8 cellular contexts compared by ENCODE assay signal in genomic region chr17:77881545-77881944, GRCh38.
DNase-seq lines count a peak whose midpoint lies in the region; ATAC-seq, FAIRE-seq and TF ChIP-seq lines count a peak whose summit lies in the region.

No MANE protein-coding gene starts in this region.

- H3K4me3 Mint-ChIP-seq in osteocyte (ENCODE audit: unreplicated experiment) = no peak overlapping the region

- no peak for FAIRE-seq in H1 (lab: Jason Lieb, UNC)

- H3K27me3 Mint-ChIP-seq in osteocyte (ENCODE audit: unreplicated experiment) = peaks cover 31% of the 10 kb centered on the region

- H3K27me3 ChIP-seq in KMS-11 (ENCODE audit: insufficient read depth, low read depth) = no peaks in the 10 kb centered on the region
- H3K27me3 ChIP-seq in H1 (replicated peaks in 1 of 4; ENCODE audit: control insufficient read depth in 3 of 4, extremely low read depth in 1 of 4, insufficient read depth in 3 of 4, low read length in 3 of 4) = peaks cover 0 to 6% (median 0%) of the 10 kb centered on the region in 4 experiments; a peak in 3 of 7 replicates
- H3K27me3 ChIP-seq in neural cell (ENCODE audit: insufficient read depth, low read depth, low read length) = no peaks in the 10 kb centered on the region

- no peaks in the 10 kb centered on the region for H3K9me3 Mint-ChIP-seq in osteocyte (ENCODE audit: unreplicated experiment)

- peaks cover 18% of the 10 kb centered on the region for H3K4me1 Mint-ChIP-seq in osteocyte (ENCODE audit: unreplicated experiment)

- H3K79me1 ChIP-seq in H1 (ENCODE audit: low read depth, low read length) = no peaks in the 10 kb centered on the region

- no peak overlapping the region for H2BK20ac ChIP-seq in H1 (ENCODE audit: low read length)

- H4K5ac ChIP-seq in H1 (ENCODE audit: insufficient read length, low read depth, low read length) = no peak overlapping the region

- H4K8ac ChIP-seq in H1 (ENCODE audit: extremely low read depth, insufficient read depth, low read length) = no peak overlapping the region

- no peak for TF ChIP-seq POLR2A in H1 (IDR thresholded peaks at IDR 0.05; ENCODE audit: control extremely low read depth in 1 of 2, low read depth in 2 of 2, low read length in 2 of 2)

- H4K20me1 ChIP-seq in KMS-11 (ENCODE audit: insufficient read depth) = no peaks in the 10 kb centered on the region
- peaks cover 0 to 2% of the 10 kb centered on the region in 2 experiments for H4K20me1 ChIP-seq in H1 (replicated peaks in 1 of 2; ENCODE audit: control insufficient read depth in 1 of 2, insufficient read depth in 2 of 2, low read length in 2 of 2)
- no peaks in the 10 kb centered on the region for H4K20me1 ChIP-seq in neural cell (ENCODE audit: insufficient read depth)

- POLR2A ChIA-PET in H1 (lab: Charles Lee; ENCODE audit: partially characterized antibody) = interaction anchor here (0.7 kb wide), 1 partner anchor 46 kb away, joined by 3 read pairs; no protein-coding TSS in a partner anchor

- no peak overlapping the region for H2BK120ac ChIP-seq in H1 (replicated peaks; ENCODE audit: low read depth, low read length)

- H2BK5ac ChIP-seq in H1 (ENCODE audit: low read depth, low read length) = 0 out of 2 replicates have a peak overlapping the region, but pooled peaks have one; percentile 38

- peak; percentile 91 for ATAC-seq in GM21619 (IDR thresholded peaks at IDR 0.05; ENCODE audit: unreplicated experiment)

- no peak overlapping the region for H3K18ac ChIP-seq in H1 (ENCODE audit: extremely low read depth, low read length)

- no peak for TF ChIP-seq EP300 in H1 (IDR thresholded peaks at IDR 0.05; ENCODE audit: borderline replicate concordance in 1 of 2, low read depth in 2 of 2, low read length in 2 of 2)
- no peak for TF ChIP-seq EP300 in neural cell (conservative IDR thresholded peaks at IDR 0.05; ENCODE audit: poor library complexity, severe bottlenecking)

- no peaks in the 10 kb centered on the region for H3K9me2 ChIP-seq in neural cell (ENCODE audit: insufficient read depth, low read length)

- no peak overlapping the region for H3K14ac ChIP-seq in H1 (ENCODE audit: insufficient read length)

- H3K9ac ChIP-seq in KMS-11 (peak overlapping the region; percentile 90), H1 (replicated peaks in 1 of 4; ENCODE audit: extremely low read depth in 1 of 4, low read depth in 3 of 4, low read length in 3 of 4) (no peak overlapping the region), neural cell (ENCODE audit: low read length) (peak overlapping the region; percentile 4)

- peak overlapping the region; percentile 100 for H3K4me2 ChIP-seq in KMS-11
- H3K4me2 ChIP-seq in H1 (ENCODE audit: insufficient read depth in 1 of 2, low read depth in 2 of 2, low read length in 2 of 2) = no peak overlapping the region
- H3K4me2 ChIP-seq in neural cell (ENCODE audit: low read length) = no peak overlapping the region

- TF ChIP-seq RAD21 in H1 (IDR thresholded peaks at IDR 0.05 in 1 of 2, conservative IDR thresholded peaks at IDR 0.05 in 1 of 2; ENCODE audit: low read depth in 2 of 2, low read length in 2 of 2) (no peak), neural cell (conservative IDR thresholded peaks at IDR 0.05) (no peak)

- H3K56ac ChIP-seq in H1 (replicated peaks; ENCODE audit: insufficient read length, low read depth, low read length) = no peak overlapping the region

- H3K27ac ChIP-seq in KMS-11 (peak overlapping the region; percentile 98), H1 (ENCODE audit: low read depth, low read length) (no peak overlapping the region), neural cell (ENCODE audit: low read length) (no peak overlapping the region), substantia nigra (ENCODE audit: low read depth, low read length, poor library complexity, severe bottlenecking) (peak overlapping the region; percentile 55)

- no peak overlapping the region for H4K91ac ChIP-seq in H1 (replicated peaks; ENCODE audit: insufficient read length, low read length)

- H3K27ac Mint-ChIP-seq in osteocyte (ENCODE audit: unreplicated experiment) = no peak overlapping the region

- H3K4me1 ChIP-seq in KMS-11 (ENCODE audit: low read depth, poor library complexity, severe bottlenecking) (peaks cover 64% of the 10 kb centered on the region), H1 (replicated peaks in 1 of 4; ENCODE audit: control insufficient read depth in 3 of 4, insufficient read depth in 4 of 4, low read length in 3 of 4) (peaks cover 0 to 10% (median 7%) of the 10 kb centered on the region in 4 experiments; a peak in 5 of 7 replicates)

- DNase-seq in CMK (ENCODE audit: low read depth) (peak; percentile 63), H1 (ENCODE audit: low read depth in 1 of 2, low spot score in 2 of 2) (no peak), substantia nigra (lab: John Stamatoyannopoulos, UW) (peak in 39 of 49 donors; percentile 9 to 77 (median 36)), osteocyte (ENCODE audit: extremely low spot score, unreplicated experiment) (no peak)
- peak; percentile 31 to 39 for DNase-seq in activated CD4-positive, alpha-beta T cell treated with anti-CD3 and anti-CD28 coated beads, Interleukin-2, amount 50 U/mL, for 4 hours

- no peak overlapping the region for H2AK5ac ChIP-seq in H1 (ENCODE audit: low read depth, low read length)

- TF ChIP-seq CTCF in KMS-11 (conservative IDR thresholded peaks at IDR 0.05; ENCODE audit: low read depth, low read length) (no peak), H1 (IDR thresholded peaks at IDR 0.05; ENCODE audit: control extremely low read depth in 1 of 3, insufficient read depth in 1 of 3, low read depth in 1 of 3, low read length in 3 of 3) (no peak), neural cell (IDR thresholded peaks at IDR 0.05; ENCODE audit: poor library complexity, severe bottlenecking) (no peak), osteocyte (IDR thresholded peaks at IDR 0.05) (no peak)

- no peaks in the 10 kb centered on the region for H3K79me2 ChIP-seq in KMS-11 (ENCODE audit: insufficient read depth, low read depth)
- no peaks in the 10 kb centered on the region for H3K79me2 ChIP-seq in H1 (ENCODE audit: control insufficient read depth in 1 of 2, insufficient read depth in 2 of 2, low read length in 2 of 2)
- no peaks in the 10 kb centered on the region for H3K79me2 ChIP-seq in neural cell (replicated peaks; ENCODE audit: insufficient read depth, low read length)

- peak overlapping the region; percentile 65; the same call in 1 of the 2 replicates for H2BK12ac ChIP-seq in H1 (ENCODE audit: low read depth, low read length)

- peaks cover 4% of the 10 kb centered on the region; the same call in 1 of the 2 replicates for H3K23me2 ChIP-seq in H1 (ENCODE audit: low read depth, low read length)

- CTCF ChIA-PET in H1 (lab: Charles Lee; ENCODE audit: partially characterized antibody) = interaction anchor here (0.8 to 6.1 kb wide), 4 partner anchors 9 to 339 kb away, joined by 3 to 28 read pairs (median 4); no protein-coding TSS in a partner anchor

- no peak overlapping the region for H3K23ac ChIP-seq in H1 (ENCODE audit: insufficient read length)

- peaks cover 3% of the 10 kb centered on the region for H3F3A ChIP-seq in neural cell (ENCODE audit: insufficient read depth, low read length, poor library complexity, severe bottlenecking)

- H3K4ac ChIP-seq in H1 (replicated peaks; ENCODE audit: insufficient read length, low read depth, low read length) = no peak overlapping the region

- no peak overlapping the region; the same call in 1 of the 2 replicates for H2BK15ac ChIP-seq in H1 (ENCODE audit: low read length)

- H3K9me3 ChIP-seq in H1 (ENCODE audit: insufficient read depth in 2 of 2, low read depth in 1 of 2, low read length in 1 of 2) (no peaks in the 10 kb centered on the region), neural cell (ENCODE audit: low read length) (no peaks in the 10 kb centered on the region)

- no peaks in the 10 kb centered on the region for H3K36me3 Mint-ChIP-seq in osteocyte (ENCODE audit: unreplicated experiment)

- WGBS in H1 (ENCODE audit: extremely low coverage in 1 of 2, insufficient coverage in 1 of 2, insufficient read length in 1 of 2, insufficient replicate concordance in 2 of 2, low coverage in 1 of 2, low lambda C conversion rate in 2 of 2, missing lambda C conversion rate in 1 of 2), 2 experiments = 83% methylated on average over 8 of the region's 10 CpGs; no CpG with 5 or more reads in 1 of the 2 experiments

- no peaks in the 10 kb centered on the region for H3K36me3 ChIP-seq in KMS-11 (ENCODE audit: insufficient read depth)
- H3K36me3 ChIP-seq in H1 (ENCODE audit: control insufficient read depth in 2 of 4, insufficient read depth in 4 of 4, low read length in 3 of 4) = no peaks in the 10 kb centered on the region
- no peaks in the 10 kb centered on the region for H3K36me3 ChIP-seq in neural cell (ENCODE audit: insufficient read depth, low read length)

- H2AFZ ChIP-seq in KMS-11 (ENCODE audit: low read depth) (peak overlapping the region; percentile 44; the same call in 1 of the 2 replicates), H1 (ENCODE audit: low read length) (no peak overlapping the region), neural cell (ENCODE audit: low read depth, low read length) (no peak overlapping the region)

- no peak overlapping the region for H3K4me3 ChIP-seq in KMS-11 (IDR thresholded peaks at IDR 0.05; ENCODE audit: insufficient read depth, low read depth, low read length)
- no peak overlapping the region for H3K4me3 ChIP-seq in H1 (ENCODE audit: extremely low read depth in 1 of 4, insufficient read depth in 2 of 4, low read depth in 3 of 4, low read length in 4 of 4)
- no peak overlapping the region for H3K4me3 ChIP-seq in neural cell (ENCODE audit: low read length)

TF ChIP-seq in H1, 55 proteins besides CTCF, POLR2A, EP300 and RAD21:
- TF ChIP-seq NANOG (IDR thresholded peaks at IDR 0.05; ENCODE audit: insufficient read depth, low read depth, low read length, poor library complexity, severe bottlenecking) = no peak
- TF ChIP-seq EGR1 (IDR thresholded peaks at IDR 0.05; ENCODE audit: borderline replicate concordance, low read depth, low read length) = peak; percentile 34; the same call in 1 of the 2 replicates
- TF ChIP-seq RFX5 (IDR thresholded peaks at IDR 0.05; ENCODE audit: borderline replicate concordance, low read depth, low read length) = no peak
- no peak for TF ChIP-seq SIRT6 (IDR thresholded peaks at IDR 0.05; ENCODE audit: low read length)

TF ChIP-seq in neural cell, 6 proteins besides CTCF, POLR2A, EP300 and RAD21 (continues in another document):
- no peak for TF ChIP-seq SMC3 (conservative IDR thresholded peaks at IDR 0.05; ENCODE audit: poor library complexity)
- no peak for TF ChIP-seq TAF1 (IDR thresholded peaks at IDR 0.05; ENCODE audit: low read depth)

Comparison
In these comparisons a context has a peak if more than half of its experiments do, and no peak if none do; other contexts are left out.
1. DNase-seq: peak in CMK (single experiment), activated CD4-positive, alpha-beta T cell treated with anti-CD3 and anti-CD28 coated beads, Interleukin-2, amount 50 U/mL, for 4 hours (2 of 2) and substantia nigra (39 of 49); none in H1 (0 of 2) and osteocyte (single experiment).
2. H3K27ac ChIP-seq: peak in KMS-11 (single experiment) and substantia nigra (single experiment); none in H1 (single experiment) and neural cell (single experiment).
3. H3K9ac ChIP-seq: peak in KMS-11 (single experiment) and neural cell (single experiment); none in H1 (0 of 4).